8 cellular contexts compared by ENCODE assay signal in the genomic region with DNA sequence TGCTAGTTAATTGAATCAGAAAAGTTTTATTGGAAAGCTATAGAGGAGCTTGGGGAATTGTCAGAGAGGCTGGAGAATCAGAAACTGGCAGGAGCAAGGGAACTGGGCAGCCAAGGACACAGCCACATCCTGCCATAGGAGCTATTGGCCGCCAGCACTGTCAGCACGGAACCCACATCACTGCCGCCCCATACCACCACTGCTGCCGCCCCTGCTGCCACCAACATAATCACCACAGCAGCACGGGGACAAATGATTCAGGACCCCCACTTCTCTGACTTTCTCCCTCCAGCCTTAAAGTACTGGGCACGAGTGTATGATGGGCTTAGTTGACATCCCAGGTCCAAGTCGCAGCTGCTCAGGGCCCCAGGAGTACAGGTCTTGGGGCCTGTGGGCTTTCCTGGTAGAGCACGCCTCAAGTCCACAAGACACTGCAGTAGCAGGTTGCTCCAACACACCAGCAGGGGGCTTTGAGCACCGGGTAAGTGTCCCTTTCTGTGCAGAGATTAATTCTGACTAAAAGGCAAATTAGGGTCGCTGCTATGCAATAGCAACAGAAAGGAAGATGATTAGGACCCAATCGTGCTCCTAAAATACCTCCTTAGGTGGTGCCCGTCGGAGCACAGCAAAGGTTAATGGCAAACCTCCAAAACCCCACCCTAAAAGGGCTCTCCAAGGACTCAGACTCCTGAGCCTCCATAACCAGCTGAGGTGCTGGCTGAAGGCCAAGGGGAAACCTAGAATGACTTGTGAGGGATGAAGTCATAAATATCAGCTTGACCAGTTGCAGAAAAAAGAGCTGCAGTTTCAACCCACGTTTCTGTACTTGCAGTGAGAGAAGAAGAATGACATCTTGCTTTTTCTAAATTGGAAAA. TPM values are rescaled to one million over a fixed set of nuclear protein-coding genes. Genes with fewer than 3 reads are reported as not detected.
DNase-seq lines count a peak whose midpoint lies in the region; ATAC-seq, FAIRE-seq and TF ChIP-seq lines count a peak whose summit lies in the region.

No MANE protein-coding gene starts in this region.

- peak; percentile 14 for TF ChIP-seq CTCF in CD4-positive, alpha-beta T cell (IDR thresholded peaks at IDR 0.05)

- DNase-seq in CD4-positive, alpha-beta T cell = peak in 6 of 10 experiments; percentile 2 to 21 (median 18)
- DNase-seq in NCI-H2029 (lab: John Stamatoyannopoulos, UW) (peak; percentile 42), cardiac septum (ENCODE audit: low spot score) (peak; percentile 73), HTR-8/SVneo (ENCODE audit: insufficient read length, low spot score) (no peak)
- peak; percentile 44 for DNase-seq in activated CD8-positive, alpha-beta T cell treated with anti-CD3 and anti-CD28 coated beads, Interleukin-2, amount 10 ng/mL, durations not matched to agents 7 days and 5 days
- DNase-seq in stimulated activated CD4-positive, alpha-beta T cell treated with anti-CD3 and anti-CD28 coated beads, Interleukin-15, amount 100 ng/mL, for 24 hours = peak; percentile 27

- no peak overlapping the region for H3K4me3 Mint-ChIP-seq in CD4-positive, alpha-beta T cell
- H3K4me3 Mint-ChIP-seq in activated CD8-positive, alpha-beta T cell treated with anti-CD3 and anti-CD28 coated beads, Interleukin-2, amount 10 ng/mL, durations not matched to agents 7 days and 5 days = no peak overlapping the region

- H3K9me3 ChIP-seq in CD4-positive, alpha-beta T cell (ENCODE audit: control insufficient read depth, low read length) = no peaks in the 10 kb centered on the region

- peaks cover 29% of the 10 kb centered on the region for H3K36me3 Mint-ChIP-seq in CD4-positive, alpha-beta T cell (ENCODE audit: low read depth)
- peaks cover 14% of the 10 kb centered on the region for H3K36me3 Mint-ChIP-seq in activated CD8-positive, alpha-beta T cell treated with anti-CD3 and anti-CD28 coated beads, Interleukin-2, amount 10 ng/mL, durations not matched to agents 7 days and 5 days (ENCODE audit: low read depth)

- H3K4me1 Mint-ChIP-seq in CD4-positive, alpha-beta T cell (ENCODE audit: low read depth) = peaks cover 34% of the 10 kb centered on the region
- H3K4me1 Mint-ChIP-seq in activated CD8-positive, alpha-beta T cell treated with anti-CD3 and anti-CD28 coated beads, Interleukin-2, amount 10 ng/mL, durations not matched to agents 7 days and 5 days (ENCODE audit: low read depth) = peaks cover 18% of the 10 kb centered on the region

- POLR2A ChIA-PET in CD4-positive, alpha-beta T cell (lab: Charles Lee) = no interaction called here
- POLR2A ChIA-PET in activated CD8-positive, alpha-beta T cell treated with anti-CD3 and anti-CD28 coated beads, Interleukin-2, amount 10 ng/mL, durations not matched to agents 7 days and 5 days (lab: Charles Lee) = no interaction called here

- no peak for FAIRE-seq in HTR-8/SVneo (lab: Jason Lieb, UNC)

- no peaks in the 10 kb centered on the region for H3K27me3 Mint-ChIP-seq in CD4-positive, alpha-beta T cell
- no peaks in the 10 kb centered on the region for H3K27me3 Mint-ChIP-seq in activated CD8-positive, alpha-beta T cell treated with anti-CD3 and anti-CD28 coated beads, Interleukin-2, amount 10 ng/mL, durations not matched to agents 7 days and 5 days (ENCODE audit: low read depth)

- intact Hi-C loops in CD4-positive, alpha-beta T cell (cut with DNase I, micrococcal nuclease) = loop anchor here (1.0 to 10.0 kb wide), 3 partner anchors 64 to 126 kb away; no protein-coding TSS in a partner anchor
- intact Hi-C loops in cardiac septum (cut with DNase I) = loop anchor here (5.0 to 10.0 kb wide), 2 partner anchors 64 to 126 kb away; no protein-coding TSS in a partner anchor

- CTCF ChIA-PET in CD4-positive, alpha-beta T cell (lab: Charles Lee) = interaction anchor here (1.0 kb wide), 1 partner anchor 11 kb away, joined by 3 read pairs; no protein-coding TSS in a partner anchor
- CTCF ChIA-PET in activated CD8-positive, alpha-beta T cell treated with anti-CD3 and anti-CD28 coated beads, Interleukin-2, amount 10 ng/mL, durations not matched to agents 7 days and 5 days (lab: Charles Lee) = interaction anchor here (0.6 to 1.4 kb wide), 3 partner anchors 64 to 330 kb away, joined by 3 read pairs; partner anchors contain the start of gene EFNB1

- no peak overlapping the region for H3K27ac ChIP-seq in CD4-positive, alpha-beta T cell (ENCODE audit: low read depth, low read length)

- peak overlapping the region; percentile 56 for H3K27ac Mint-ChIP-seq in CD4-positive, alpha-beta T cell
- H3K27ac Mint-ChIP-seq in activated CD8-positive, alpha-beta T cell treated with anti-CD3 and anti-CD28 coated beads, Interleukin-2, amount 10 ng/mL, durations not matched to agents 7 days and 5 days = no peak overlapping the region

- no peaks in the 10 kb centered on the region for H3K9me3 Mint-ChIP-seq in CD4-positive, alpha-beta T cell
- no peaks in the 10 kb centered on the region for H3K9me3 Mint-ChIP-seq in activated CD8-positive, alpha-beta T cell treated with anti-CD3 and anti-CD28 coated beads, Interleukin-2, amount 10 ng/mL, durations not matched to agents 7 days and 5 days (ENCODE audit: insufficient read depth)

- ATAC-seq in CD4-positive, alpha-beta T cell (ENCODE audit: poor library complexity) = peak; percentile 59
- ATAC-seq in GM18861 (IDR thresholded peaks at IDR 0.05; ENCODE audit: unreplicated experiment) (peak; percentile 88), HG02943 (IDR thresholded peaks at IDR 0.05; ENCODE audit: low read depth, unreplicated experiment) (peak; percentile 90)
- ATAC-seq in activated CD8-positive, alpha-beta T cell treated with anti-CD3 and anti-CD28 coated beads, Interleukin-2, amount 10 ng/mL, durations not matched to agents 7 days and 5 days = peak; percentile 81

- no peaks in the 10 kb centered on the region for H3K27me3 ChIP-seq in CD4-positive, alpha-beta T cell (ENCODE audit: control insufficient read depth, insufficient read depth, low read length)

RNA-seq across cellular contexts. Expression of gene PJA1, which starts 6.8 kb away (rescaled TPM):
- total RNA-seq in CD4-positive, alpha-beta T cell = 10 to 100 TPM; 36.5 to 37.6 TPM
- 10 to 100 TPM; 14.1 to 18.9 TPM for total RNA-seq in activated CD8-positive, alpha-beta T cell treated with anti-CD3 and anti-CD28 coated beads, Interleukin-2, amount 10 ng/mL, durations not matched to agents 7 days and 5 days
- total RNA-seq in cardiac septum = 18.8 TPM
